In the genomic region with DNA sequence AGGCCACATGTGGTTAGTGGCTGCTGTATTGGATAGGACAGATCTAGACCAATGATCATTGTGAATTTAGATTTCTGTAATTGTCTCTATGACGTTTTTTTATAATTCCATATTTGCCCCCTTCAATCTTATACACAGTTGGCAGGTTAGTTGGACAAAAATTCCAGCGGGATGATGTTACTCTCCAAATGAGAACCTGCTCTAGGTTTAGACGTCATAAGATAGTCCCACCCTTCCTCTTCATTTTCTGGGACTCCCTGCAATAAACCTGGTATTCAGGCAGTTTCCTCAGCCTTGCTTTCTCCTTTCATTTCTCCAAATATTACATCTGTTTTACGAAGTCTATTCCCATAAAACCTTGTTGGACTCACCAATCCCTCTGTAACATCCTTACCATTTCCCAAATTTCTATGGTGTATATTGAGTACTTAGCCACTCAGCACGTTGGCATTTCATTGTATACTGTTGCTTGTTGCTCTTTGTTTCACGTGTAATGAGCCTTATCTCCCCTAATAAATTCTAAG, we compare ENCODE assay signal across 12 cellular contexts. TPM values are rescaled to one million over a fixed set of nuclear protein-coding genes. Genes with fewer than 3 reads are reported as not detected.
DNase-seq lines count a peak whose midpoint lies in the region; ATAC-seq and TF ChIP-seq lines count a peak whose summit lies in the region.
"Had no signal": no experiment of that assay in that cellular context is flagged by ENCODE, and none has a peak within 500 bp of the region (broad histone marks: within the 10 kb centered on the region; RNA-seq: fewer than 3 reads in every experiment).

No MANE protein-coding gene starts in this region.

- H3K23me2 ChIP-seq in H9 (ENCODE audit: insufficient read length, low read depth, low read length, poor library complexity, severe bottlenecking) = no peaks in the 10 kb centered on the region

- H2BK12ac ChIP-seq in H9 (ENCODE audit: insufficient read length, low read depth, low read length) = no peak overlapping the region

- no peaks in the 10 kb centered on the region for H3K27me3 ChIP-seq in H9 (ENCODE audit: insufficient read depth, low read length)
- H3K27me3 ChIP-seq: BLaER1 had no signal

- H3K23ac ChIP-seq in H9 (ENCODE audit: insufficient read length, low read depth, low read length) = no peak overlapping the region

- no peaks in the 10 kb centered on the region for H4K20me1 ChIP-seq in H9 (ENCODE audit: control insufficient read depth, insufficient read depth, insufficient read length)

- H3K4me1 ChIP-seq in H9 (ENCODE audit: insufficient read depth, low read length) = no peaks in the 10 kb centered on the region

- no peak overlapping the region for H4K5ac ChIP-seq in H9 (ENCODE audit: insufficient read length, low read depth, low read length)

- H4K91ac ChIP-seq in H9 (ENCODE audit: insufficient read length, low read depth, low read length) = no peak overlapping the region

- H3K79me1 ChIP-seq in H9 (ENCODE audit: insufficient read depth, low read depth, low read length, poor library complexity, severe bottlenecking) = peaks cover 3% of the 10 kb centered on the region

- no CpG with 5 or more reads among the region's 6 CpGs for WGBS in H9 (ENCODE audit: extremely low coverage, insufficient read length, low lambda C conversion rate)

- no peak overlapping the region for H2AFZ ChIP-seq in H9 (ENCODE audit: low read length)

- H3K27me3 Mint-ChIP-seq in natural killer cell (ENCODE audit: low read depth in 2 of 2) (no peaks in the 10 kb centered on the region), progenitor cell of endocrine pancreas (no peaks in the 10 kb centered on the region), H9 (ENCODE audit: low read depth) (no peaks in the 10 kb centered on the region)
- H3K27me3 Mint-ChIP-seq in natural killer cell treated with Interleukin-12 subunit alpha and Interleukin-12 subunit beta and Interleukin-15 and Interleukin-18, amount 100 ng/mL, for 72 hours = no peaks in the 10 kb centered on the region
- no peaks in the 10 kb centered on the region for H3K27me3 Mint-ChIP-seq in activated T-helper 1 cell treated with anti-CD3 and anti-CD28 coated beads, Interleukin-12 subunit alpha, Interleukin-12 subunit beta, Interleukin-2, Interleukin-4 antibody, amounts not matched to agents 30 ng/mL and 10 ng/mL and 1 ng/mL, durations not matched to agents 14 hours and 24 hours and 36 hours (ENCODE audit: insufficient read depth)

- H2BK20ac ChIP-seq in H9 (ENCODE audit: low read depth, low read length, poor library complexity, severe bottlenecking) = no peak overlapping the region

- intact Hi-C loops in natural killer cell (cut with micrococcal nuclease) = no loop called here
- intact Hi-C loops in activated T-helper 1 cell treated with anti-CD3 and anti-CD28 coated beads, Interleukin-12 subunit alpha, Interleukin-12 subunit beta, Interleukin-2, Interleukin-4 antibody, amounts not matched to agents 30 ng/mL and 10 ng/mL and 1 ng/mL, durations not matched to agents 14 hours and 24 hours and 36 hours (cut with micrococcal nuclease) = no loop called here

- H3K9me3 Mint-ChIP-seq in natural killer cell (no peaks in the 10 kb centered on the region), progenitor cell of endocrine pancreas (ENCODE audit: low read depth) (no peaks in the 10 kb centered on the region), H9 (no peaks in the 10 kb centered on the region)
- no peaks in the 10 kb centered on the region for H3K9me3 Mint-ChIP-seq in natural killer cell treated with Interleukin-12 subunit alpha and Interleukin-12 subunit beta and Interleukin-15 and Interleukin-18, amount 100 ng/mL, for 72 hours
- H3K9me3 Mint-ChIP-seq in activated T-helper 1 cell treated with anti-CD3 and anti-CD28 coated beads, Interleukin-12 subunit alpha, Interleukin-12 subunit beta, Interleukin-2, Interleukin-4 antibody, amounts not matched to agents 30 ng/mL and 10 ng/mL and 1 ng/mL, durations not matched to agents 14 hours and 24 hours and 36 hours = no peaks in the 10 kb centered on the region

- no peak for ATAC-seq in natural killer cell
- no peak for ATAC-seq in natural killer cell treated with Interleukin-12 subunit alpha and Interleukin-12 subunit beta and Interleukin-15 and Interleukin-18, amount 100 ng/mL, for 72 hours
- ATAC-seq: GM12878 had no signal

- H3K79me2 ChIP-seq in H9 (ENCODE audit: insufficient read depth, low read length) = peaks cover 5% of the 10 kb centered on the region; the same call in 1 of the 2 replicates

- H2BK15ac ChIP-seq in H9 (ENCODE audit: low read depth, low read length) = no peak overlapping the region

- H3K4me1 Mint-ChIP-seq in natural killer cell = peaks cover 62 to 67% of the 10 kb centered on the region in 2 donors
- peaks cover 39 to 44% of the 10 kb centered on the region in 2 donors for H3K4me1 Mint-ChIP-seq in natural killer cell treated with Interleukin-12 subunit alpha and Interleukin-12 subunit beta and Interleukin-15 and Interleukin-18, amount 100 ng/mL, for 72 hours (ENCODE audit: low read depth in 2 of 2)
- H3K4me1 Mint-ChIP-seq in progenitor cell of endocrine pancreas (ENCODE audit: low read depth) = peaks cover 33% of the 10 kb centered on the region
- peaks cover 7% of the 10 kb centered on the region in 2 experiments for H3K4me1 Mint-ChIP-seq in H9
- peaks cover 24% of the 10 kb centered on the region for H3K4me1 Mint-ChIP-seq in activated T-helper 1 cell treated with anti-CD3 and anti-CD28 coated beads, Interleukin-12 subunit alpha, Interleukin-12 subunit beta, Interleukin-2, Interleukin-4 antibody, amounts not matched to agents 30 ng/mL and 10 ng/mL and 1 ng/mL, durations not matched to agents 14 hours and 24 hours and 36 hours (ENCODE audit: low read depth)

- H3K18ac ChIP-seq in H9 (ENCODE audit: insufficient read length, low read depth, low read length) = no peak overlapping the region

- H3K9ac ChIP-seq in SK-N-MC (ENCODE audit: insufficient read length) (no peak overlapping the region), H9 (ENCODE audit: extremely low read depth, insufficient read length, low read length) (no peak overlapping the region)
- H3K9ac ChIP-seq: BLaER1 had no signal

- H3K14ac ChIP-seq in H9 (ENCODE audit: insufficient read depth, low read length) = no peak overlapping the region

- no peak overlapping the region for H3K4me3 Mint-ChIP-seq in natural killer cell
- no peak overlapping the region for H3K4me3 Mint-ChIP-seq in natural killer cell treated with Interleukin-12 subunit alpha and Interleukin-12 subunit beta and Interleukin-15 and Interleukin-18, amount 100 ng/mL, for 72 hours
- no peak overlapping the region for H3K4me3 Mint-ChIP-seq in progenitor cell of endocrine pancreas (ENCODE audit: low read depth)
- no peak overlapping the region for H3K4me3 Mint-ChIP-seq in H9
- H3K4me3 Mint-ChIP-seq in activated T-helper 1 cell treated with anti-CD3 and anti-CD28 coated beads, Interleukin-12 subunit alpha, Interleukin-12 subunit beta, Interleukin-2, Interleukin-4 antibody, amounts not matched to agents 30 ng/mL and 10 ng/mL and 1 ng/mL, durations not matched to agents 14 hours and 24 hours and 36 hours = no peak overlapping the region

- H3K27ac Mint-ChIP-seq in natural killer cell (peak overlapping the region; percentile 12 to 65), progenitor cell of endocrine pancreas (peak overlapping the region; percentile 65), H9 (no peak overlapping the region)
- H3K27ac Mint-ChIP-seq in natural killer cell treated with Interleukin-12 subunit alpha and Interleukin-12 subunit beta and Interleukin-15 and Interleukin-18, amount 100 ng/mL, for 72 hours = no peak overlapping the region
- H3K27ac Mint-ChIP-seq in activated T-helper 1 cell treated with anti-CD3 and anti-CD28 coated beads, Interleukin-12 subunit alpha, Interleukin-12 subunit beta, Interleukin-2, Interleukin-4 antibody, amounts not matched to agents 30 ng/mL and 10 ng/mL and 1 ng/mL, durations not matched to agents 14 hours and 24 hours and 36 hours = no peak overlapping the region

- no peak overlapping the region for H2BK5ac ChIP-seq in H9 (ENCODE audit: insufficient read length, low read length)

- no peak overlapping the region for H2BK120ac ChIP-seq in H9 (ENCODE audit: low read depth, low read length, poor library complexity, severe bottlenecking)

- H3K4ac ChIP-seq in H9 (ENCODE audit: low read depth, low read length) = no peak overlapping the region

- no peak overlapping the region for H4K8ac ChIP-seq in H9 (replicated peaks; ENCODE audit: insufficient read length, low read depth, low read length)

- DNase-seq in natural killer cell = no peak
- no peak for DNase-seq in natural killer cell treated with Interleukin-12 subunit alpha and Interleukin-12 subunit beta and Interleukin-15 and Interleukin-18, amount 100 ng/mL, for 72 hours (ENCODE audit: low spot score)
- no peak for DNase-seq in SK-N-MC (ENCODE audit: low read depth, low spot score)
- DNase-seq in progenitor cell of endocrine pancreas (ENCODE audit: low spot score, unreplicated experiment) = no peak
- DNase-seq in H9 = no peak
- DNase-seq in activated T-helper 1 cell treated with anti-CD3 and anti-CD28 coated beads, Interleukin-12 subunit alpha, Interleukin-12 subunit beta, Interleukin-2, Interleukin-4 antibody, amounts not matched to agents 30 ng/mL and 10 ng/mL and 1 ng/mL, durations not matched to agents 14 hours and 24 hours and 36 hours (ENCODE audit: low spot score) = no peak
- no peak for DNase-seq in central memory CD4-positive, alpha-beta T cell
- DNase-seq: 8988T, AML-193, HCEC 1CT had no signal

- no peak for TF ChIP-seq CTCF in natural killer cell (IDR thresholded peaks at IDR 0.05)
- TF ChIP-seq CTCF in progenitor cell of endocrine pancreas (IDR thresholded peaks at IDR 0.05; ENCODE audit: unreplicated experiment) = no peak
- TF ChIP-seq CTCF in H9 (conservative IDR thresholded peaks at IDR 0.05) = no peak

- H3K9me3 ChIP-seq in SK-N-MC (ENCODE audit: low read depth, low read length) = no peaks in the 10 kb centered on the region
- H3K9me3 ChIP-seq in H9 (ENCODE audit: control insufficient read depth, low read depth, low read length) = no peaks in the 10 kb centered on the region

- H3K4me2 ChIP-seq in H9 (ENCODE audit: insufficient read depth, insufficient read length, low read length) = no peak overlapping the region
- H3K4me2 ChIP-seq: BLaER1 had no signal

- peaks cover 23% of the 10 kb centered on the region for H3K36me3 ChIP-seq in SK-N-MC (ENCODE audit: insufficient read depth, low read length)

- H3K27ac ChIP-seq in SK-N-MC (0 out of 2 replicates have a peak overlapping the region, but pooled peaks have one; percentile 16), H9 (ENCODE audit: insufficient read length, low read depth, low read length) (no peak overlapping the region)
- H3K27ac ChIP-seq: BLaER1 had no signal

- no peak overlapping the region for H3K56ac ChIP-seq in H9 (ENCODE audit: insufficient read length, low read depth, low read length)

- no peak overlapping the region for H3T11ph ChIP-seq in H9 (ENCODE audit: low read length)

- no peak overlapping the region for H2AK5ac ChIP-seq in H9 (ENCODE audit: insufficient read length, low read length)

- H3K36me3 Mint-ChIP-seq in natural killer cell (no peaks in the 10 kb centered on the region), progenitor cell of endocrine pancreas (ENCODE audit: insufficient read depth) (peaks cover 11% of the 10 kb centered on the region), H9 (ENCODE audit: insufficient read depth in 1 of 3, low read depth in 3 of 3) (peaks cover 2 to 4% (median 3%) of the 10 kb centered on the region in 3 experiments; a peak in 5 of 7 replicates)
- no peaks in the 10 kb centered on the region for H3K36me3 Mint-ChIP-seq in natural killer cell treated with Interleukin-12 subunit alpha and Interleukin-12 subunit beta and Interleukin-15 and Interleukin-18, amount 100 ng/mL, for 72 hours
- peaks cover 10% of the 10 kb centered on the region for H3K36me3 Mint-ChIP-seq in activated T-helper 1 cell treated with anti-CD3 and anti-CD28 coated beads, Interleukin-12 subunit alpha, Interleukin-12 subunit beta, Interleukin-2, Interleukin-4 antibody, amounts not matched to agents 30 ng/mL and 10 ng/mL and 1 ng/mL, durations not matched to agents 14 hours and 24 hours and 36 hours (ENCODE audit: low read depth)

- H3K4me3 ChIP-seq in SK-N-MC = no peak overlapping the region
- H3K4me3 ChIP-seq: BLaER1, GM12878 had no signal

RNA-seq across cellular contexts. Expression of gene FBXO34, which starts 10.2 kb away (rescaled TPM):
- total RNA-seq in natural killer cell (10 to 100 TPM; 34.7 to 39.3 (median 36.6) TPM), progenitor cell of endocrine pancreas (32.1 and 32.4 TPM in 2 replicates), H9 (2021) (11.7 and 12.0 TPM in 2 replicates)
- 10 to 100 TPM; 18.7 to 26.1 TPM for total RNA-seq in natural killer cell treated with Interleukin-12 subunit alpha and Interleukin-12 subunit beta and Interleukin-15 and Interleukin-18, amount 100 ng/mL, for 72 hours
- total RNA-seq in activated T-helper 1 cell treated with anti-CD3 and anti-CD28 coated beads, Interleukin-12 subunit alpha, Interleukin-12 subunit beta, Interleukin-2, Interleukin-4 antibody, amounts not matched to agents 30 ng/mL and 10 ng/mL and 1 ng/mL, durations not matched to agents 14 hours and 24 hours and 36 hours = 24.7 and 26.6 TPM in 2 replicates

Comparison
In these comparisons a context has a peak if more than half of its experiments do, and no peak if none do; other contexts are left out.
1. H3K27ac Mint-ChIP-seq: peak in natural killer cell (2 of 2) and progenitor cell of endocrine pancreas (single experiment); none in natural killer cell treated with Interleukin-12 subunit alpha and Interleukin-12 subunit beta and Interleukin-15 and Interleukin-18, amount 100 ng/mL, for 72 hours (0 of 2), H9 (0 of 3) and activated T-helper 1 cell treated with anti-CD3 and anti-CD28 coated beads, Interleukin-12 subunit alpha, Interleukin-12 subunit beta, Interleukin-2, Interleukin-4 antibody, amounts not matched to agents 30 ng/mL and 10 ng/mL and 1 ng/mL, durations not matched to agents 14 hours and 24 hours and 36 hours (single experiment).